Comparison of ENCODE assay signal across 28 cellular contexts in genomic region chr18:77866309-77866708, GRCh38.
"Had no signal": no experiment of that assay in that cellular context is flagged by ENCODE, and none has a peak within 500 bp of the region (broad histone marks: within the 10 kb centered on the region; RNA-seq: fewer than 3 reads in every experiment).

No MANE protein-coding gene starts in this region.

- DNase-seq: activated CD4-positive, alpha-beta T cell treated with anti-CD3 and anti-CD28 coated beads for 1 hour; activated CD4-positive, alpha-beta T cell treated with anti-CD3 and anti-CD28 coated beads, Interleukin-2, amount 10 ng/mL, durations not matched to agents 7 days and 5 days; activated CD8-positive, alpha-beta T cell treated with anti-CD3 and anti-CD28 coated beads for 36 hours; activated T-cell treated with anti-CD3 and anti-CD28 coated beads, Interleukin-2, amount 50 U/mL, for 4 hours; anterior cingulate cortex; effector CD4-positive, alpha-beta T cell; erythroblast; left colon; midbrain; naive thymus-derived CD4-positive, alpha-beta T cell; nucleus accumbens; pancreas; retina; stimulated activated CD4-positive, alpha-beta T cell treated with anti-CD3 and anti-CD28 coated beads, Interleukin-12 subunit alpha, Interleukin-12 subunit beta, amount 100 ng/mL, for 4 hours; stimulated activated CD4-positive, alpha-beta T cell treated with anti-CD3 and anti-CD28 coated beads, Interleukin-4, amount 100 ng/mL, for 1 hour; stimulated activated naive CD8-positive, alpha-beta T cell treated with anti-CD3 and anti-CD28 coated beads, Interleukin-15, Interleukin-2, amounts not matched to agents 100 U/mL and 50 U/mL, for 24 hours; T1000; trophoblast cell had no signal

- H3K4me1 Mint-ChIP-seq: activated CD4-positive, alpha-beta T cell treated with anti-CD3 and anti-CD28 coated beads, Interleukin-2, amount 10 ng/mL, durations not matched to agents 7 days and 5 days; activated naive CD4-positive, alpha-beta T cell treated with anti-CD3 and anti-CD28 coated beads, Interleukin-2, amount 50 U/mL, for 24 hours; central memory CD8-positive, alpha-beta T cell; neural crest cell had no signal

- H3K36me3 ChIP-seq: gastroesophageal sphincter, pancreas, prostate gland, thoracic aorta had no signal

- H3K36me3 Mint-ChIP-seq: activated naive CD4-positive, alpha-beta T cell treated with anti-CD3 and anti-CD28 coated beads, Interleukin-2, amount 50 U/mL, for 24 hours; naive thymus-derived CD4-positive, alpha-beta T cell had no signal

- H3K4me3 Mint-ChIP-seq: activated CD4-positive, alpha-beta T cell treated with anti-CD3 and anti-CD28 coated beads, Interleukin-2, amount 10 ng/mL, durations not matched to agents 7 days and 5 days; activated CD8-positive, alpha-beta T cell treated with anti-CD3 and anti-CD28 coated beads for 36 hours; activated naive CD4-positive, alpha-beta T cell treated with anti-CD3 and anti-CD28 coated beads, Interleukin-2, amount 50 U/mL, for 24 hours; activated T-cell treated with anti-CD3 and anti-CD28 coated beads, Interleukin-2, amount 50 U/mL, for 4 hours; central memory CD8-positive, alpha-beta T cell; dendritic cell treated with granulocyte-macrophage colony-stimulating factor and Interleukin-4, amounts not matched to agents 40 ng/mL and 50 ng/mL, for 4 days; naive thymus-derived CD4-positive, alpha-beta T cell; neural crest cell had no signal

- H3K27me3 Mint-ChIP-seq: activated CD4-positive, alpha-beta T cell treated with anti-CD3 and anti-CD28 coated beads, Interleukin-2, amount 10 ng/mL, durations not matched to agents 7 days and 5 days; dendritic cell treated with granulocyte-macrophage colony-stimulating factor and Interleukin-4, amounts not matched to agents 40 ng/mL and 50 ng/mL, for 4 days had no signal

- H3K27me3 ChIP-seq: hepatocyte, pancreas had no signal

- H3K9me3 Mint-ChIP-seq: activated CD4-positive, alpha-beta T cell treated with anti-CD3 and anti-CD28 coated beads, Interleukin-2, amount 10 ng/mL, durations not matched to agents 7 days and 5 days; activated CD8-positive, alpha-beta T cell treated with anti-CD3 and anti-CD28 coated beads for 36 hours; activated T-cell treated with anti-CD3 and anti-CD28 coated beads, Interleukin-2, amount 50 U/mL, for 4 hours; activated T-helper 2 cell treated with anti-CD3 and anti-CD28 coated beads, Interferon-gamma antibody, Interleukin-2, Interleukin-4, amounts not matched to agents 10 μg/mL and 5 μg/mL and 100 μg/mL, durations not matched to agents 14 hours and 24 hours and 36 hours; central memory CD8-positive, alpha-beta T cell had no signal

- H3K27ac Mint-ChIP-seq: activated CD4-positive, alpha-beta T cell treated with anti-CD3 and anti-CD28 coated beads, Interleukin-2, amount 10 ng/mL, durations not matched to agents 7 days and 5 days; activated CD8-positive, alpha-beta T cell treated with anti-CD3 and anti-CD28 coated beads for 36 hours; activated naive CD4-positive, alpha-beta T cell treated with anti-CD3 and anti-CD28 coated beads, Interleukin-2, amount 50 U/mL, for 24 hours; activated T-helper 2 cell treated with anti-CD3 and anti-CD28 coated beads, Interferon-gamma antibody, Interleukin-2, Interleukin-4, amounts not matched to agents 10 μg/mL and 5 μg/mL and 100 μg/mL, durations not matched to agents 14 hours and 24 hours and 36 hours; dendritic cell treated with granulocyte-macrophage colony-stimulating factor and Interleukin-4, amounts not matched to agents 40 ng/mL and 50 ng/mL, for 4 days; naive thymus-derived CD4-positive, alpha-beta T cell had no signal

- H3K4me3 ChIP-seq: gastroesophageal sphincter, hepatocyte, pancreas, prostate gland, skin epidermis, thoracic aorta had no signal
